In genomic region chr17:59846391-59847165, GRCh38 we compare ENCODE assay signal across 8 cellular contexts. TPM values are rescaled to one million over a fixed set of nuclear protein-coding genes. Genes with fewer than 3 reads are reported as not detected.
DNase-seq lines count a peak whose midpoint lies in the region; ATAC-seq and TF ChIP-seq lines count a peak whose summit lies in the region.

No MANE protein-coding gene starts in this region.

- no peaks in the 10 kb centered on the region for H3K79me1 ChIP-seq in mesenchymal stem cell (replicated peaks; ENCODE audit: low read length, poor library complexity, severe bottlenecking)

- peak overlapping the region; percentile 4 to 83 for H3K18ac ChIP-seq in mesenchymal stem cell (ENCODE audit: low read depth in 1 of 2, low read length in 2 of 2)

- H3K9me3 ChIP-seq in mesenchymal stem cell (ENCODE audit: control insufficient read depth, low read length) (no peaks in the 10 kb centered on the region), aorta (ENCODE audit: control insufficient read depth, low read length) (no peaks in the 10 kb centered on the region)

- peak overlapping the region; percentile 99 for H3K9ac ChIP-seq in mesenchymal stem cell (ENCODE audit: low read length)

- peak overlapping the region in 1 of 2 experiments; percentile 22 for H3K14ac ChIP-seq in mesenchymal stem cell (ENCODE audit: low read length in 2 of 2)

- WGBS in mesenchymal stem cell = 63% methylated on average over 7 of the region's 7 CpGs
- WGBS in aorta, 2 donors = 8% methylated on average over 7 of the region's 7 CpGs

- H3K9me3 Mint-ChIP-seq in activated naive CD4-positive, alpha-beta T cell treated with anti-CD3 and anti-CD28 coated beads, Interleukin-2, amount 50 U/mL, for 24 hours = no peaks in the 10 kb centered on the region

- no peak for DNase-seq in activated naive CD4-positive, alpha-beta T cell (lab: John Stamatoyannopoulos, UW)
- DNase-seq in OCI-M1 (lab: John Stamatoyannopoulos, UW) (peak; percentile 60), choroid plexus epithelial cell (ENCODE audit: low read depth) (peak; percentile 92), mesenchymal stem cell (peak; percentile 87), aorta (peak; percentile 61 to 71), globus pallidus (ENCODE audit: low spot score) (no peak)

- peak overlapping the region; percentile 80 for H4K8ac ChIP-seq in mesenchymal stem cell (ENCODE audit: low read length)

- H2AFZ ChIP-seq in mesenchymal stem cell (ENCODE audit: low read depth, low read length) = no peak overlapping the region

- H3K4ac ChIP-seq in mesenchymal stem cell (ENCODE audit: low read depth in 1 of 2, low read length in 2 of 2) = peak overlapping the region in 1 of 2 experiments; percentile 86

- peak overlapping the region; percentile 19 for H3K4me2 ChIP-seq in mesenchymal stem cell (ENCODE audit: low read length, poor library complexity, severe bottlenecking)

- peaks cover 10% of the 10 kb centered on the region for H3K36me3 Mint-ChIP-seq in activated naive CD4-positive, alpha-beta T cell treated with anti-CD3 and anti-CD28 coated beads, Interleukin-2, amount 50 U/mL, for 24 hours

- peak; percentile 41 for ATAC-seq in HG02973 (IDR thresholded peaks at IDR 0.05; ENCODE audit: unreplicated experiment)
- ATAC-seq in aorta (ENCODE audit: low FRiP score) = peak; percentile 61

- H3K4me3 ChIP-seq in choroid plexus epithelial cell (ENCODE audit: low read depth, low read length) = no peak overlapping the region
- H3K4me3 ChIP-seq in mesenchymal stem cell (ENCODE audit: insufficient read depth in 1 of 2, low read depth in 1 of 2, low read length in 2 of 2) = peak overlapping the region in 1 of 2 experiments; percentile 43
- no peak overlapping the region for H3K4me3 ChIP-seq in aorta (ENCODE audit: low read length in 2 of 2)

- H3K4me3 Mint-ChIP-seq in activated naive CD4-positive, alpha-beta T cell treated with anti-CD3 and anti-CD28 coated beads, Interleukin-2, amount 50 U/mL, for 24 hours = peak overlapping the region; percentile 85

- H3K23ac ChIP-seq in mesenchymal stem cell (ENCODE audit: low read length in 2 of 2) = no peak overlapping the region

- H2BK5ac ChIP-seq in mesenchymal stem cell (ENCODE audit: low read depth, low read length, poor library complexity, severe bottlenecking) = peak overlapping the region; percentile 95

- peaks cover 64% of the 10 kb centered on the region for H3K4me1 Mint-ChIP-seq in activated naive CD4-positive, alpha-beta T cell treated with anti-CD3 and anti-CD28 coated beads, Interleukin-2, amount 50 U/mL, for 24 hours

- peaks cover 10% of the 10 kb centered on the region for H3K4me1 ChIP-seq in mesenchymal stem cell (ENCODE audit: control insufficient read depth, insufficient read depth, low read depth, low read length)
- H3K4me1 ChIP-seq in aorta (ENCODE audit: control insufficient read depth in 1 of 2, insufficient read depth in 2 of 2, low read length in 2 of 2) = peaks cover 4 to 11% of the 10 kb centered on the region in 2 donors

- H3K36me3 ChIP-seq in mesenchymal stem cell (ENCODE audit: control insufficient read depth in 1 of 2, insufficient read depth in 2 of 2, low read depth in 1 of 2, low read length in 2 of 2) = peaks cover 0 to 7% of the 10 kb centered on the region in 2 experiments
- no peaks in the 10 kb centered on the region for H3K36me3 ChIP-seq in aorta (ENCODE audit: control insufficient read depth in 1 of 2, insufficient read depth in 2 of 2, low read length in 1 of 2)

- H2AK5ac ChIP-seq in mesenchymal stem cell (ENCODE audit: low read length, severe bottlenecking) = peak overlapping the region; percentile 100

- peak overlapping the region; percentile 95 for H3K27ac Mint-ChIP-seq in activated naive CD4-positive, alpha-beta T cell treated with anti-CD3 and anti-CD28 coated beads, Interleukin-2, amount 50 U/mL, for 24 hours

- H4K91ac ChIP-seq in mesenchymal stem cell (ENCODE audit: low read length) = no peak overlapping the region

- H2BK15ac ChIP-seq in mesenchymal stem cell (ENCODE audit: low read depth, poor library complexity, severe bottlenecking) = no peak overlapping the region

- H3K27me3 ChIP-seq in mesenchymal stem cell (ENCODE audit: control insufficient read depth in 1 of 2, insufficient read depth in 1 of 2, low read length in 2 of 2) = no peaks in the 10 kb centered on the region
- H3K27me3 ChIP-seq in aorta (ENCODE audit: control insufficient read depth in 1 of 2, insufficient read depth in 2 of 2, low read length in 1 of 2) = peaks cover 0 to 2% of the 10 kb centered on the region in 2 donors

- peak overlapping the region; percentile 100 for H3K27ac ChIP-seq in mesenchymal stem cell (ENCODE audit: low read length, poor library complexity, severe bottlenecking)
- H3K27ac ChIP-seq in aorta (ENCODE audit: low read depth in 1 of 2, low read length in 2 of 2) = peak overlapping the region; percentile 93 to 99

- intact Hi-C loops in aorta (cut with DNase I) = no loop called here

- H2BK12ac ChIP-seq in mesenchymal stem cell (ENCODE audit: low read length in 2 of 2) = peak overlapping the region; percentile 2 to 82

- H3K27me3 Mint-ChIP-seq in activated naive CD4-positive, alpha-beta T cell treated with anti-CD3 and anti-CD28 coated beads, Interleukin-2, amount 50 U/mL, for 24 hours = no peaks in the 10 kb centered on the region

- no peak for TF ChIP-seq CTCF in choroid plexus epithelial cell (conservative IDR thresholded peaks at IDR 0.05; ENCODE audit: low read depth, low read length)

- peak overlapping the region; percentile 54 for H2BK120ac ChIP-seq in mesenchymal stem cell (ENCODE audit: low read depth, low read length)

RNA-seq across cellular contexts. Expression of gene TUBD1, which starts 46.2 kb away (rescaled TPM):
- 4.7 TPM for polyA plus RNA-seq in mesenchymal stem cell (2013, experiment 1 of 2)
- polyA plus RNA-seq in mesenchymal stem cell (2013, experiment 2 of 2) = 4.6 TPM
- 10 to 100 TPM in 1 of 2 donors, 1 to 10 TPM in 1; 9.4 to 12.0 TPM for total RNA-seq in aorta
- polyA plus RNA-seq in aorta = 1 to 10 TPM; 6.6 to 8.4 TPM

RNA-seq across cellular contexts. Expression of gene RPS6KB1, which starts 46.3 kb away (rescaled TPM):
- 17.4 TPM for polyA plus RNA-seq in mesenchymal stem cell (2013, experiment 1 of 2)
- polyA plus RNA-seq in mesenchymal stem cell (2013, experiment 2 of 2) = 17.7 TPM
- total RNA-seq in aorta = 10 to 100 TPM; 40.9 to 51.0 TPM
- polyA plus RNA-seq in aorta = 10 to 100 TPM in 1 of 2 donors, 1 to 10 TPM in 1; 9.6 to 10.4 TPM

Comparison
In these comparisons a context has a peak if more than half of its experiments do, and no peak if none do; other contexts are left out.
1. DNase-seq: peak in OCI-M1 (single experiment), choroid plexus epithelial cell (single experiment), mesenchymal stem cell (single experiment) and aorta (2 of 2); none in activated naive CD4-positive, alpha-beta T cell (0 of 4) and globus pallidus (single experiment).